In the genomic region with DNA sequence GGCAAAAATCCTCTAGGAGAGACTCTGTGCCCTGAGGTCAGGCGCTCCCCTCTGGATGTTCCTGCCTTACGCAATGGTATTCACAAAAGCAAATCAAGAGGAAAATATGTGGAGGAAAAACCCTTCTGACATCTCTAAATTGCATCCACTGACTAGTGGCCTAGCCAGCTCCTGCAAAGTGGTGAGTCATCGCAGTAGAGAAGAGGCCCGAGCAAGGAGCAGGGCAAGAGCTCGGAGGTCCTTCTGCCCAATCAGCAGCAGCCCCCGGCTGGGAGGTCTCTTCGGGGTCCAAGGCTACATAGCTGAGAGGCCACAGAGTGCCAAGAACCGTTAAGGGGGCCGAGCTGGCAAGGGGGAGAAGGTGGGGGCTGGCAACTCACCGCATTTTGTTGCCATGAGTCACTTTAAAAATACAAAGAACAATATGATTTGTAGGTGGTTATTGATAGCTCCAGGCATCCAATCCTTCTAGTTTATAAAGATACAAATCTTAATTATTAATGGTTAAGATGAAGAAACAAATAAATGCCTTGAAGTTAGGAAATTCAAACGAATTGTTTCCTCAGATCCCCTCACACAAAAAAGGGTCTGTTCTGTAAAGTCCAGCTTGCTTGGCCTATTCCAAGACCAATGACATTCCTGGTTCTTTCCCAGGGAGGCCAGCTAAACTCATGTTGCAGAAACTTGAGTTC, we compare ENCODE assay signal across 1 cellular context.
TF ChIP-seq lines count a peak whose summit lies in the region.

No MANE protein-coding gene starts in this region.

TF ChIP-seq in HepG2, 621 proteins besides CTCF, POLR2A, EP300 and RAD21 (continued from another document and continues in another):
- TF ChIP-seq, protein P1, sequence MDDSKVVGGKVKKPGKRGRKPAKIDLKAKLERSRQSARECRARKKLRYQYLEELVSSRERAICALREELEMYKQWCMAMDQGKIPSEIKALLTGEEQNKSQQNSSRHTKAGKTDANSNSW (CRISPR knock-in tag; IDR thresholded peaks at IDR 0.05; ENCODE audit: borderline replicate concordance): no peak
- TF ChIP-seq SPEN (CRISPR knock-in tag; IDR thresholded peaks at IDR 0.05; ENCODE audit: low read depth) (no peak), SIX1 (CRISPR knock-in tag; IDR thresholded peaks at IDR 0.05; ENCODE audit: borderline replicate concordance) (no peak; the same call in 1 of the 2 replicates), HMG20B (CRISPR knock-in tag; conservative IDR thresholded peaks at IDR 0.05) (0 out of 2 replicates have a peak, but pooled peaks have one; percentile 18), EZH2 (conservative IDR thresholded peaks at IDR 0.05; ENCODE audit: low read depth, low read length) (no peak), ATF7 (IDR thresholded peaks at IDR 0.05) (no peak), ATF7 (CRISPR knock-in tag; IDR thresholded peaks at IDR 0.05) (no peak), NBN (conservative IDR thresholded peaks at IDR 0.05) (no peak), ZNF317 (CRISPR knock-in tag; IDR thresholded peaks at IDR 0.05) (no peak), ARID2 (CRISPR knock-in tag; IDR thresholded peaks at IDR 0.05; ENCODE audit: borderline replicate concordance) (no peak), MED1 (CRISPR knock-in tag; IDR thresholded peaks at IDR 0.05) (peak; percentile 87), ZNF75D (CRISPR knock-in tag; IDR thresholded peaks at IDR 0.05; ENCODE audit: borderline replicate concordance) (no peak), PAX8 (CRISPR knock-in tag; IDR thresholded peaks at IDR 0.05; ENCODE audit: borderline replicate concordance) (no peak), ZKSCAN5 (CRISPR knock-in tag; IDR thresholded peaks at IDR 0.05) (no peak), ZNF205 (CRISPR knock-in tag; IDR thresholded peaks at IDR 0.05) (peak; percentile 99), NRL (CRISPR knock-in tag; IDR thresholded peaks at IDR 0.05; ENCODE audit: borderline replicate concordance) (0 out of 2 replicates have a peak, but pooled peaks have one; percentile 50), TARDBP (CRISPR knock-in tag; IDR thresholded peaks at IDR 0.05) (0 out of 2 replicates have a peak, but pooled peaks have one; percentile 21), SP5 (CRISPR knock-in tag; IDR thresholded peaks at IDR 0.05; ENCODE audit: borderline replicate concordance, low read depth) (no peak), ELF3 (CRISPR knock-in tag; IDR thresholded peaks at IDR 0.05) (no peak), CBX5 (CRISPR knock-in tag; IDR thresholded peaks at IDR 0.05; ENCODE audit: borderline replicate concordance) (no peak), ZNF432 (CRISPR knock-in tag; IDR thresholded peaks at IDR 0.05; ENCODE audit: borderline replicate concordance) (no peak), RORA (CRISPR knock-in tag; IDR thresholded peaks at IDR 0.05) (no peak), KAT7 (CRISPR knock-in tag; IDR thresholded peaks at IDR 0.05; ENCODE audit: borderline replicate concordance) (no peak), HMGA1 (CRISPR knock-in tag; conservative IDR thresholded peaks at IDR 0.05) (no peak), CBX1 (IDR thresholded peaks at IDR 0.05; ENCODE audit: low read depth) (peak; percentile 50), ZNF264 (CRISPR knock-in tag; IDR thresholded peaks at IDR 0.05) (no peak), ATM (IDR thresholded peaks at IDR 0.05; ENCODE audit: borderline replicate concordance) (no peak), PTBP1 (IDR thresholded peaks at IDR 0.05; ENCODE audit: low read depth, low read length, poor library complexity, severe bottlenecking) (no peak), ZNF530 (CRISPR knock-in tag; IDR thresholded peaks at IDR 0.05; ENCODE audit: low read depth) (no peak), KLF11 (CRISPR knock-in tag; IDR thresholded peaks at IDR 0.05) (no peak), ZNF350 (CRISPR knock-in tag; IDR thresholded peaks at IDR 0.05; ENCODE audit: borderline replicate concordance, low read depth) (peak; percentile 21; the same call in 1 of the 2 replicates), ZNF724P (CRISPR knock-in tag; IDR thresholded peaks at IDR 0.05; ENCODE audit: borderline replicate concordance) (no peak), TBL1XR1 (IDR thresholded peaks at IDR 0.05; ENCODE audit: borderline replicate concordance, low read length, partially characterized antibody) (peak; percentile 31), SYNCRIP (IDR thresholded peaks at IDR 0.05; ENCODE audit: insufficient read depth, low read depth, low read length) (no peak), ZNF879 (CRISPR knock-in tag; IDR thresholded peaks at IDR 0.05) (0 out of 2 replicates have a peak, but pooled peaks have one; percentile 67), ZSCAN12 (CRISPR knock-in tag; IDR thresholded peaks at IDR 0.05) (0 out of 2 replicates have a peak, but pooled peaks have one; percentile 48), ZNF629 (CRISPR knock-in tag; conservative IDR thresholded peaks at IDR 0.05) (no peak), ZNF431 (CRISPR knock-in tag; IDR thresholded peaks at IDR 0.05; ENCODE audit: borderline replicate concordance, low read depth) (no peak)
- TF ChIP-seq, protein P2, sequence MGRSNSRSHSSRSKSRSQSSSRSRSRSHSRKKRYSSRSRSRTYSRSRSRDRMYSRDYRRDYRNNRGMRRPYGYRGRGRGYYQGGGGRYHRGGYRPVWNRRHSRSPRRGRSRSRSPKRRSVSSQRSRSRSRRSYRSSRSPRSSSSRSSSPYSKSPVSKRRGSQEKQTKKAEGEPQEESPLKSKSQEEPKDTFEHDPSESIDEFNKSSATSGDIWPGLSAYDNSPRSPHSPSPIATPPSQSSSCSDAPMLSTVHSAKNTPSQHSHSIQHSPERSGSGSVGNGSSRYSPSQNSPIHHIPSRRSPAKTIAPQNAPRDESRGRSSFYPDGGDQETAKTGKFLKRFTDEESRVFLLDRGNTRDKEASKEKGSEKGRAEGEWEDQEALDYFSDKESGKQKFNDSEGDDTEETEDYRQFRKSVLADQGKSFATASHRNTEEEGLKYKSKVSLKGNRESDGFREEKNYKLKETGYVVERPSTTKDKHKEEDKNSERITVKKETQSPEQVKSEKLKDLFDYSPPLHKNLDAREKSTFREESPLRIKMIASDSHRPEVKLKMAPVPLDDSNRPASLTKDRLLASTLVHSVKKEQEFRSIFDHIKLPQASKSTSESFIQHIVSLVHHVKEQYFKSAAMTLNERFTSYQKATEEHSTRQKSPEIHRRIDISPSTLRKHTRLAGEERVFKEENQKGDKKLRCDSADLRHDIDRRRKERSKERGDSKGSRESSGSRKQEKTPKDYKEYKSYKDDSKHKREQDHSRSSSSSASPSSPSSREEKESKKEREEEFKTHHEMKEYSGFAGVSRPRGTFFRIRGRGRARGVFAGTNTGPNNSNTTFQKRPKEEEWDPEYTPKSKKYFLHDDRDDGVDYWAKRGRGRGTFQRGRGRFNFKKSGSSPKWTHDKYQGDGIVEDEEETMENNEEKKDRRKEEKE (IDR thresholded peaks at IDR 0.05): no peak
- TF ChIP-seq, protein P3, sequence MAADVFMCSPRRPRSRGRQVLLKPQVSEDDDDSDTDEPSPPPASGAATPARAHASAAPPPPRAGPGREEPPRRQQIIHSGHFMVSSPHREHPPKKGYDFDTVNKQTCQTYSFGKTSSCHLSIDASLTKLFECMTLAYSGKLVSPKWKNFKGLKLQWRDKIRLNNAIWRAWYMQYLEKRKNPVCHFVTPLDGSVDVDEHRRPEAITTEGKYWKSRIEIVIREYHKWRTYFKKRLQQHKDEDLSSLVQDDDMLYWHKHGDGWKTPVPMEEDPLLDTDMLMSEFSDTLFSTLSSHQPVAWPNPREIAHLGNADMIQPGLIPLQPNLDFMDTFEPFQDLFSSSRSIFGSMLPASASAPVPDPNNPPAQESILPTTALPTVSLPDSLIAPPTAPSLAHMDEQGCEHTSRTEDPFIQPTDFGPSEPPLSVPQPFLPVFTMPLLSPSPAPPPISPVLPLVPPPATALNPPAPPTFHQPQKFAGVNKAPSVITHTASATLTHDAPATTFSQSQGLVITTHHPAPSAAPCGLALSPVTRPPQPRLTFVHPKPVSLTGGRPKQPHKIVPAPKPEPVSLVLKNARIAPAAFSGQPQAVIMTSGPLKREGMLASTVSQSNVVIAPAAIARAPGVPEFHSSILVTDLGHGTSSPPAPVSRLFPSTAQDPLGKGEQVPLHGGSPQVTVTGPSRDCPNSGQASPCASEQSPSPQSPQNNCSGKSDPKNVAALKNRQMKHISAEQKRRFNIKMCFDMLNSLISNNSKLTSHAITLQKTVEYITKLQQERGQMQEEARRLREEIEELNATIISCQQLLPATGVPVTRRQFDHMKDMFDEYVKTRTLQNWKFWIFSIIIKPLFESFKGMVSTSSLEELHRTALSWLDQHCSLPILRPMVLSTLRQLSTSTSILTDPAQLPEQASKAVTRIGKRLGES (CRISPR knock-in tag; IDR thresholded peaks at IDR 0.05; ENCODE audit: borderline replicate concordance): no peak
- TF ChIP-seq, protein P4, sequence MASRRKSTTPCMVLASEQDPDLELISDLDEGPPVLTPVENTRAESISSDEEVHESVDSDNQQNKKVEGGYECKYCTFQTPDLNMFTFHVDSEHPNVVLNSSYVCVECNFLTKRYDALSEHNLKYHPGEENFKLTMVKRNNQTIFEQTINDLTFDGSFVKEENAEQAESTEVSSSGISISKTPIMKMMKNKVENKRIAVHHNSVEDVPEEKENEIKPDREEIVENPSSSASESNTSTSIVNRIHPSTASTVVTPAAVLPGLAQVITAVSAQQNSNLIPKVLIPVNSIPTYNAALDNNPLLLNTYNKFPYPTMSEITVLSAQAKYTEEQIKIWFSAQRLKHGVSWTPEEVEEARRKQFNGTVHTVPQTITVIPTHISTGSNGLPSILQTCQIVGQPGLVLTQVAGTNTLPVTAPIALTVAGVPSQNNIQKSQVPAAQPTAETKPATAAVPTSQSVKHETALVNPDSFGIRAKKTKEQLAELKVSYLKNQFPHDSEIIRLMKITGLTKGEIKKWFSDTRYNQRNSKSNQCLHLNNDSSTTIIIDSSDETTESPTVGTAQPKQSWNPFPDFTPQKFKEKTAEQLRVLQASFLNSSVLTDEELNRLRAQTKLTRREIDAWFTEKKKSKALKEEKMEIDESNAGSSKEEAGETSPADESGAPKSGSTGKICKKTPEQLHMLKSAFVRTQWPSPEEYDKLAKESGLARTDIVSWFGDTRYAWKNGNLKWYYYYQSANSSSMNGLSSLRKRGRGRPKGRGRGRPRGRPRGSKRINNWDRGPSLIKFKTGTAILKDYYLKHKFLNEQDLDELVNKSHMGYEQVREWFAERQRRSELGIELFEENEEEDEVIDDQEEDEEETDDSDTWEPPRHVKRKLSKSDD (CRISPR knock-in tag; IDR thresholded peaks at IDR 0.05; ENCODE audit: low read depth): 0 out of 2 replicates have a peak, but pooled peaks have one; percentile 55
- TF ChIP-seq, protein P5, sequence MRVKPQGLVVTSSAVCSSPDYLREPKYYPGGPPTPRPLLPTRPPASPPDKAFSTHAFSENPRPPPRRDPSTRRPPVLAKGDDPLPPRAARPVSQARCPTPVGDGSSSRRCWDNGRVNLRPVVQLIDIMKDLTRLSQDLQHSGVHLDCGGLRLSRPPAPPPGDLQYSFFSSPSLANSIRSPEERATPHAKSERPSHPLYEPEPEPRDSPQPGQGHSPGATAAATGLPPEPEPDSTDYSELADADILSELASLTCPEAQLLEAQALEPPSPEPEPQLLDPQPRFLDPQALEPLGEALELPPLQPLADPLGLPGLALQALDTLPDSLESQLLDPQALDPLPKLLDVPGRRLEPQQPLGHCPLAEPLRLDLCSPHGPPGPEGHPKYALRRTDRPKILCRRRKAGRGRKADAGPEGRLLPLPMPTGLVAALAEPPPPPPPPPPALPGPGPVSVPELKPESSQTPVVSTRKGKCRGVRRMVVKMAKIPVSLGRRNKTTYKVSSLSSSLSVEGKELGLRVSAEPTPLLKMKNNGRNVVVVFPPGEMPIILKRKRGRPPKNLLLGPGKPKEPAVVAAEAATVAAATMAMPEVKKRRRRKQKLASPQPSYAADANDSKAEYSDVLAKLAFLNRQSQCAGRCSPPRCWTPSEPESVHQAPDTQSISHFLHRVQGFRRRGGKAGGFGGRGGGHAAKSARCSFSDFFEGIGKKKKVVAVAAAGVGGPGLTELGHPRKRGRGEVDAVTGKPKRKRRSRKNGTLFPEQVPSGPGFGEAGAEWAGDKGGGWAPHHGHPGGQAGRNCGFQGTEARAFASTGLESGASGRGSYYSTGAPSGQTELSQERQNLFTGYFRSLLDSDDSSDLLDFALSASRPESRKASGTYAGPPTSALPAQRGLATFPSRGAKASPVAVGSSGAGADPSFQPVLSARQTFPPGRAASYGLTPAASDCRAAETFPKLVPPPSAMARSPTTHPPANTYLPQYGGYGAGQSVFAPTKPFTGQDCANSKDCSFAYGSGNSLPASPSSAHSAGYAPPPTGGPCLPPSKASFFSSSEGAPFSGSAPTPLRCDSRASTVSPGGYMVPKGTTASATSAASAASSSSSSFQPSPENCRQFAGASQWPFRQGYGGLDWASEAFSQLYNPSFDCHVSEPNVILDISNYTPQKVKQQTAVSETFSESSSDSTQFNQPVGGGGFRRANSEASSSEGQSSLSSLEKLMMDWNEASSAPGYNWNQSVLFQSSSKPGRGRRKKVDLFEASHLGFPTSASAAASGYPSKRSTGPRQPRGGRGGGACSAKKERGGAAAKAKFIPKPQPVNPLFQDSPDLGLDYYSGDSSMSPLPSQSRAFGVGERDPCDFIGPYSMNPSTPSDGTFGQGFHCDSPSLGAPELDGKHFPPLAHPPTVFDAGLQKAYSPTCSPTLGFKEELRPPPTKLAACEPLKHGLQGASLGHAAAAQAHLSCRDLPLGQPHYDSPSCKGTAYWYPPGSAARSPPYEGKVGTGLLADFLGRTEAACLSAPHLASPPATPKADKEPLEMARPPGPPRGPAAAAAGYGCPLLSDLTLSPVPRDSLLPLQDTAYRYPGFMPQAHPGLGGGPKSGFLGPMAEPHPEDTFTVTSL (CRISPR knock-in tag; IDR thresholded peaks at IDR 0.05; ENCODE audit: borderline replicate concordance): peak; percentile 69; the same call in 1 of the 2 replicates
- TF ChIP-seq, protein P6, sequence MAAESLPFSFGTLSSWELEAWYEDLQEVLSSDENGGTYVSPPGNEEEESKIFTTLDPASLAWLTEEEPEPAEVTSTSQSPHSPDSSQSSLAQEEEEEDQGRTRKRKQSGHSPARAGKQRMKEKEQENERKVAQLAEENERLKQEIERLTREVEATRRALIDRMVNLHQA (CRISPR knock-in tag; IDR thresholded peaks at IDR 0.05): no peak
- TF ChIP-seq, protein P7, sequence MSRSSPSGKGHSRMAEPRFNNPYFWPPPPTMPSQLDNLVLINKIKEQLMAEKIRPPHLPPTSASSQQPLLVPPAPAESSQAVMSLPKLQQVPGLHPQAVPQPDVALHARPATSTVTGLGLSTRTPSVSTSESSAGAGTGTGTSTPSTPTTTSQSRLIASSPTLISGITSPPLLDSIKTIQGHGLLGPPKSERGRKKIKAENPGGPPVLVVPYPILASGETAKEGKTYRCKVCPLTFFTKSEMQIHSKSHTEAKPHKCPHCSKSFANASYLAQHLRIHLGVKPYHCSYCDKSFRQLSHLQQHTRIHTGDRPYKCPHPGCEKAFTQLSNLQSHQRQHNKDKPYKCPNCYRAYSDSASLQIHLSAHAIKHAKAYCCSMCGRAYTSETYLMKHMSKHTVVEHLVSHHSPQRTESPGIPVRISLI (CRISPR knock-in tag; IDR thresholded peaks at IDR 0.05; ENCODE audit: borderline replicate concordance): peak; percentile 40; the same call in 1 of the 2 replicates
